Comparison of ENCODE assay signal across 22 cellular contexts in genomic region chr3:128353991-128354687, GRCh38.
DNase-seq lines count a peak whose midpoint lies in the region; ATAC-seq, FAIRE-seq and TF ChIP-seq lines count a peak whose summit lies in the region.
"Had no signal": no experiment of that assay in that cellular context is flagged by ENCODE, and none has a peak within 500 bp of the region (broad histone marks: within the 10 kb centered on the region; RNA-seq: fewer than 3 reads in every experiment).

No MANE protein-coding gene starts in this region.

- H4K8ac ChIP-seq in H1 (ENCODE audit: extremely low read depth, insufficient read depth, low read length): no peak overlapping the region
- H4K8ac ChIP-seq in mesenchymal stem cell (ENCODE audit: low read length): peak overlapping the region; percentile 35

- TF ChIP-seq POLR2A in H1 (IDR thresholded peaks at IDR 0.05; ENCODE audit: control extremely low read depth in 1 of 2, low read depth in 2 of 2, low read length in 2 of 2): no peak

- H3K27me3 Mint-ChIP-seq in type B pancreatic cell: no peaks in the 10 kb centered on the region
- H3K27me3 Mint-ChIP-seq: effector memory CD8-positive, alpha-beta T cell had no signal

- no peak overlapping the region for H3K27ac ChIP-seq in H1 (ENCODE audit: low read depth, low read length)
- no peak overlapping the region for H3K27ac ChIP-seq in mesenchymal stem cell (ENCODE audit: low read length, poor library complexity, severe bottlenecking)

- H3K18ac ChIP-seq in H1 (ENCODE audit: extremely low read depth, low read length): no peak overlapping the region
- H3K18ac ChIP-seq in mesenchymal stem cell (ENCODE audit: low read depth in 1 of 2, low read length in 2 of 2): peak overlapping the region; percentile 47 to 70

- H3K9ac ChIP-seq in H1 (replicated peaks in 1 of 4; ENCODE audit: extremely low read depth in 1 of 4, low read depth in 3 of 4, low read length in 3 of 4) (no peak overlapping the region), mesenchymal stem cell (ENCODE audit: low read length) (no peak overlapping the region)

- H3K23ac ChIP-seq in H1 (ENCODE audit: insufficient read length) (no peak overlapping the region), mesenchymal stem cell (ENCODE audit: low read length in 2 of 2) (no peak overlapping the region)

- no peak overlapping the region for H3K4me3 Mint-ChIP-seq in type B pancreatic cell
- H3K4me3 Mint-ChIP-seq: effector memory CD8-positive, alpha-beta T cell; HFFc6; natural killer cell had no signal

- H2BK12ac ChIP-seq in H1 (ENCODE audit: low read depth, low read length) (no peak overlapping the region), mesenchymal stem cell (ENCODE audit: low read length in 2 of 2) (peak overlapping the region in 1 of 2 experiments; percentile 82)

- H3K27me3 ChIP-seq in H1 (replicated peaks in 1 of 4; ENCODE audit: control insufficient read depth in 3 of 4, extremely low read depth in 1 of 4, insufficient read depth in 3 of 4, low read length in 3 of 4) (no peaks in the 10 kb centered on the region), mesenchymal stem cell (ENCODE audit: control insufficient read depth in 1 of 2, insufficient read depth in 1 of 2, low read length in 2 of 2) (peaks cover 0 to 15% of the 10 kb centered on the region in 2 experiments)

- no peak overlapping the region for H2BK20ac ChIP-seq in H1 (ENCODE audit: low read length)

- no peaks in the 10 kb centered on the region for H3K23me2 ChIP-seq in H1 (ENCODE audit: low read depth, low read length)

- H3K4ac ChIP-seq in H1 (replicated peaks; ENCODE audit: insufficient read length, low read depth, low read length): no peak overlapping the region
- H3K4ac ChIP-seq in mesenchymal stem cell (ENCODE audit: low read depth in 1 of 2, low read length in 2 of 2): peak overlapping the region in 1 of 2 experiments; percentile 19

- no peak for ATAC-seq in GM18873 (IDR thresholded peaks at IDR 0.05; ENCODE audit: low FRiP score, unreplicated experiment)
- ATAC-seq: effector memory CD8-positive, alpha-beta T cell; natural killer cell had no signal

- H4K5ac ChIP-seq in H1 (ENCODE audit: insufficient read length, low read depth, low read length): no peak overlapping the region

- no peak overlapping the region for H3K4me3 ChIP-seq in H1 (ENCODE audit: extremely low read depth in 1 of 4, insufficient read depth in 2 of 4, low read depth in 3 of 4, low read length in 4 of 4)
- H3K4me3 ChIP-seq in mesenchymal stem cell (ENCODE audit: insufficient read depth in 1 of 2, low read depth in 1 of 2, low read length in 2 of 2): no peak overlapping the region
- H3K4me3 ChIP-seq: lung had no signal

- peak overlapping the region; percentile 59 for H3K27ac Mint-ChIP-seq in type B pancreatic cell
- H3K27ac Mint-ChIP-seq: HFFc6, natural killer cell had no signal

- H3K56ac ChIP-seq in H1 (replicated peaks; ENCODE audit: insufficient read length, low read depth, low read length): no peak overlapping the region

- H3K9me3 Mint-ChIP-seq in type B pancreatic cell: no peaks in the 10 kb centered on the region
- H3K9me3 Mint-ChIP-seq: effector memory CD8-positive, alpha-beta T cell; HFFc6; natural killer cell had no signal

- H2BK120ac ChIP-seq in H1 (replicated peaks; ENCODE audit: low read depth, low read length) (no peak overlapping the region), mesenchymal stem cell (ENCODE audit: low read depth, low read length) (no peak overlapping the region)

- H3K9me3 ChIP-seq in H1 (ENCODE audit: insufficient read depth in 2 of 2, low read depth in 1 of 2, low read length in 1 of 2) (no peaks in the 10 kb centered on the region), mesenchymal stem cell (ENCODE audit: control insufficient read depth, low read length) (no peaks in the 10 kb centered on the region)

- H3K36me3 ChIP-seq in H1 (ENCODE audit: control insufficient read depth in 2 of 4, insufficient read depth in 4 of 4, low read length in 3 of 4) (no peaks in the 10 kb centered on the region), mesenchymal stem cell (ENCODE audit: control insufficient read depth in 1 of 2, insufficient read depth in 2 of 2, low read depth in 1 of 2, low read length in 2 of 2) (peaks cover 5 to 9% of the 10 kb centered on the region in 2 experiments)

- DNase-seq in H1 (ENCODE audit: low read depth in 1 of 2, low spot score in 2 of 2): no peak
- peak; percentile 87 for DNase-seq in mesenchymal stem cell
- DNase-seq in type B pancreatic cell (ENCODE audit: extremely low spot score, unreplicated experiment): no peak
- no peak for DNase-seq in activated CD4-positive, CD25-positive, alpha-beta regulatory T cell treated with anti-CD3 and anti-CD28 coated beads, Interleukin-2, amount 50 U/mL, for 72 hours
- DNase-seq in COLO829 (ENCODE audit: low spot score): no peak
- DNase-seq: activated CD4-positive, alpha-beta T cell treated with anti-CD3 and anti-CD28 coated beads for 1 hour; activated naive CD4-positive, alpha-beta T cell; C1 segment of cervical spinal cord; DMS153; effector memory CD8-positive, alpha-beta T cell; foreskin melanocyte; HFFc6; natural killer cell; NCI-H2029 treated with DMSO at 0.1 percent for 48 hours; NCI-H510A treated with DMSO at 0.1 percent for 48 hours; SIG-M5; stimulated activated CD4-positive, alpha-beta T cell treated with anti-CD3 and anti-CD28 coated beads, Interleukin-1b, Interleukin-23, amount 100 ng/mL, for 48 hours; substantia nigra; T-helper 9 cell had no signal

- H3K79me2 ChIP-seq in H1 (ENCODE audit: control insufficient read depth in 1 of 2, insufficient read depth in 2 of 2, low read length in 2 of 2): no peaks in the 10 kb centered on the region

- H3K36me3 Mint-ChIP-seq in type B pancreatic cell: peaks cover 11% of the 10 kb centered on the region
- H3K36me3 Mint-ChIP-seq: natural killer cell had no signal

- H3K4me1 Mint-ChIP-seq in type B pancreatic cell (ENCODE audit: unreplicated experiment): peaks cover 39% of the 10 kb centered on the region

- peaks cover 2 to 4% (median 3%) of the 10 kb centered on the region in 4 experiments for H3K4me1 ChIP-seq in H1 (replicated peaks in 1 of 4; ENCODE audit: control insufficient read depth in 3 of 4, insufficient read depth in 4 of 4, low read length in 3 of 4)
- peaks cover 19% of the 10 kb centered on the region for H3K4me1 ChIP-seq in mesenchymal stem cell (ENCODE audit: control insufficient read depth, insufficient read depth, low read depth, low read length)

- TF ChIP-seq CTCF in H1 (IDR thresholded peaks at IDR 0.05; ENCODE audit: control extremely low read depth in 1 of 3, insufficient read depth in 1 of 3, low read depth in 1 of 3, low read length in 3 of 3): no peak
- TF ChIP-seq CTCF in type B pancreatic cell (conservative IDR thresholded peaks at IDR 0.05): no peak

- H4K20me1 ChIP-seq in H1 (replicated peaks in 1 of 2; ENCODE audit: control insufficient read depth in 1 of 2, insufficient read depth in 2 of 2, low read length in 2 of 2): no peaks in the 10 kb centered on the region

- POLR2A ChIA-PET in H1 (lab: Charles Lee; ENCODE audit: partially characterized antibody): interaction anchor here (1.1 kb wide), 1 partner anchor 16 kb away, joined by 3 read pairs; no protein-coding TSS in a partner anchor

- H2BK5ac ChIP-seq in H1 (ENCODE audit: low read depth, low read length) (peak overlapping the region; percentile 49; the same call in 1 of the 2 replicates), mesenchymal stem cell (ENCODE audit: low read depth, low read length, poor library complexity, severe bottlenecking) (no peak overlapping the region)

- H3K14ac ChIP-seq in H1 (ENCODE audit: insufficient read length) (no peak overlapping the region), mesenchymal stem cell (ENCODE audit: low read length in 2 of 2) (peak overlapping the region in 1 of 2 experiments; percentile 19)

- H3K4me2 ChIP-seq in H1 (ENCODE audit: insufficient read depth in 1 of 2, low read depth in 2 of 2, low read length in 2 of 2) (no peak overlapping the region), mesenchymal stem cell (ENCODE audit: low read length, poor library complexity, severe bottlenecking) (peak overlapping the region; percentile 13)

- H2BK15ac ChIP-seq in H1 (ENCODE audit: low read length) (no peak overlapping the region), mesenchymal stem cell (ENCODE audit: low read depth, poor library complexity, severe bottlenecking) (peak overlapping the region; percentile 26)

- H4K91ac ChIP-seq in H1 (replicated peaks; ENCODE audit: insufficient read length, low read length): no peak overlapping the region
- H4K91ac ChIP-seq in mesenchymal stem cell (ENCODE audit: low read length): no peak overlapping the region

- no peak for TF ChIP-seq RAD21 in H1 (IDR thresholded peaks at IDR 0.05 in 1 of 2, conservative IDR thresholded peaks at IDR 0.05 in 1 of 2; ENCODE audit: low read depth in 2 of 2, low read length in 2 of 2)

- no peak for FAIRE-seq in H1 (lab: Jason Lieb, UNC)

- H3K79me1 ChIP-seq in H1 (ENCODE audit: low read depth, low read length) (no peaks in the 10 kb centered on the region), mesenchymal stem cell (replicated peaks; ENCODE audit: low read length, poor library complexity, severe bottlenecking) (no peaks in the 10 kb centered on the region)

- H2AK5ac ChIP-seq in H1 (ENCODE audit: low read depth, low read length) (no peak overlapping the region), mesenchymal stem cell (ENCODE audit: low read length, severe bottlenecking) (peak overlapping the region; percentile 51)

- 87% methylated on average over 10 of the region's 10 CpGs; no CpG with 5 or more reads in 1 of the 2 experiments for WGBS in H1 (ENCODE audit: extremely low coverage in 1 of 2, insufficient coverage in 1 of 2, insufficient read length in 1 of 2, insufficient replicate concordance in 2 of 2, low coverage in 1 of 2, low lambda C conversion rate in 2 of 2, missing lambda C conversion rate in 1 of 2), 2 experiments
- 13% methylated on average over 10 of the region's 10 CpGs for WGBS in mesenchymal stem cell

- TF ChIP-seq EP300 in H1 (IDR thresholded peaks at IDR 0.05; ENCODE audit: borderline replicate concordance in 1 of 2, low read depth in 2 of 2, low read length in 2 of 2): no peak

- CTCF ChIA-PET in H1 (lab: Charles Lee; ENCODE audit: partially characterized antibody): interaction anchor here (0.9 to 2.5 kb wide), 2 partner anchors 17 to 19 kb away, joined by 3 to 12 read pairs; no protein-coding TSS in a partner anchor

- no peak overlapping the region for H2AFZ ChIP-seq in H1 (ENCODE audit: low read length)
- H2AFZ ChIP-seq in mesenchymal stem cell (ENCODE audit: low read depth, low read length): no peak overlapping the region

TF ChIP-seq in PFSK-1, 5 proteins besides CTCF, POLR2A, EP300 and RAD21 (continues in another document):
- TF ChIP-seq POLR2AphosphoS5 (IDR thresholded peaks at IDR 0.05; ENCODE audit: low read depth, low read length): no peak

TF ChIP-seq in H1, 55 proteins besides CTCF, POLR2A, EP300 and RAD21 (continues in another document):
- TF ChIP-seq RNF2 (IDR thresholded peaks at IDR 0.05; ENCODE audit: borderline replicate concordance, low read depth, low read length, missing control alignments, poor library complexity, severe bottlenecking) (no peak), RXRA (IDR thresholded peaks at IDR 0.05; ENCODE audit: insufficient read depth, low read depth, low read length) (no peak), ZNF274 (IDR thresholded peaks at IDR 0.05; ENCODE audit: borderline replicate concordance, extremely low read depth, low read length) (no peak)
